25 cellular contexts compared by ENCODE assay signal in the genomic region with DNA sequence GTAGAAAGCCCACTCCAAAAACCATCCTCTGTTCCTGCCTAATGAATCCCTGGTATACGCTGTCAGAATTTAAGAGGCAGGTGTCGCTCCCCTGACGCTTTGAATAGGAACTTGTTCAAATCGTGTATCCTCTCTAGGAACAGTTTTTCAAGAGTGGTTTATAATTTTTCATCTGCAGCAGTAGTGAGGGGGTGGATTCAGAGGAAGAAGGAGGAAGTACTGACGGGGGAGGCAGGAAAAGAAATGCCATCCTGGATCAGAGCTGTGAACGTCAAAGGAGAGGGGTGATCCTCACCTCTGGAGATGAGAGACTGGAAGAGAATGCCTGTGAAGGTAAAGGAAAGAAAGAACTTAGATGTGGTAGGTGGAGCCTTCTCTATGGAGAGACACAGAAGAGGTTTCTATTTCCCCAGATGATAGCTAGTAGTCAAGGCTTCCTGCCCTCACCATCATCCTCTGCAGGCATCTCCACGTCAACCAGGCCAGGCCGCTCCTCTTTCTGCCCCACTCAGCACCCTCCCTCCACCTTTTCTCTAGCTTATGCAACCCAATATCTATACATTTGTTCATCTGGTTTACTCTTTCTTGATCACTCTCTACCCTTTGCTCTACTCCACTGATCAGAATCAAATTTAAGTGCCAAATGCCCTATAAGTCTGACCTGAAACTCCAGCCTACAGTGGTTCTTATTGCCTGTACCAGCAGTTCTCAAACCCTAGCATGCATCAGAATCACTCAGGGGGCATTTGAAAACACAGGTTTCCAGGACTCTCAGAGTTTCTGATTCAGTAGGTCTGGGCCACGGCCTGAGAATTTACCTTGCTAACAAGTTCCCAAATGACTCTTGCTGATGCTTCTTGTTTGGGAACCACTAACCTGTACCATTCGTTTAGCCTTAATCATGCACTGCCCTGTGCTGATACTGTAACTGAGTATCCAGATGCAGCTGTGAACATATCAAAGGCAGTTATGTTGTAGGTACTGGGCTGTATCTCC. TPM values are rescaled to one million over a fixed set of nuclear protein-coding genes. Genes with fewer than 3 reads are reported as not detected.
DNase-seq lines count a peak whose midpoint lies in the region; ATAC-seq, FAIRE-seq and TF ChIP-seq lines count a peak whose summit lies in the region.
"Had no signal": no experiment of that assay in that cellular context is flagged by ENCODE, and none has a peak within 500 bp of the region (broad histone marks: within the 10 kb centered on the region; RNA-seq: fewer than 3 reads in every experiment).

No MANE protein-coding gene starts in this region.

- H3K4me3 ChIP-seq in bronchial epithelial cell (ENCODE audit: low read depth, low read length) (no peak overlapping the region), MG63 (no peak overlapping the region)
- H3K4me3 ChIP-seq: colonic mucosa, GM23248, ovary had no signal

- no peaks in the 10 kb centered on the region for H3K9me3 Mint-ChIP-seq in activated CD4-positive, alpha-beta T cell treated with anti-CD3 and anti-CD28 coated beads for 36 hours (ENCODE audit: low read depth)
- H3K9me3 Mint-ChIP-seq: natural killer cell treated with Interleukin-12 subunit alpha and Interleukin-12 subunit beta and Interleukin-15 and Interleukin-18, amount 100 ng/mL, for 72 hours had no signal

- peaks cover 3% of the 10 kb centered on the region for H3K4me1 Mint-ChIP-seq in activated CD4-positive, alpha-beta T cell treated with anti-CD3 and anti-CD28 coated beads for 36 hours

- no peaks in the 10 kb centered on the region; the same call in 1 of the 2 replicates for H3K9me3 ChIP-seq in MG63
- H3K9me3 ChIP-seq: colonic mucosa, ovary had no signal

- H3K27me3 ChIP-seq in bronchial epithelial cell (ENCODE audit: control insufficient read depth, insufficient read depth, low read length), result no peaks in the 10 kb centered on the region
- no peaks in the 10 kb centered on the region for H3K27me3 ChIP-seq in MG63
- H3K27me3 ChIP-seq: colonic mucosa, ovary had no signal

- POLR2A ChIA-PET in activated CD4-positive, alpha-beta T cell treated with anti-CD3 and anti-CD28 coated beads for 36 hours (lab: Charles Lee), result interaction anchor here (0.6 to 0.9 kb wide), 4 partner anchors 12 to 388 kb away, joined by 3 to 11 read pairs (median 3); a partner anchor contains a TSS

- no peaks in the 10 kb centered on the region for H3K27me3 Mint-ChIP-seq in activated CD4-positive, alpha-beta T cell treated with anti-CD3 and anti-CD28 coated beads for 36 hours

- no peak overlapping the region for H3K27ac Mint-ChIP-seq in activated CD4-positive, alpha-beta T cell treated with anti-CD3 and anti-CD28 coated beads for 36 hours
- H3K27ac Mint-ChIP-seq: natural killer cell treated with Interleukin-12 subunit alpha and Interleukin-12 subunit beta and Interleukin-15 and Interleukin-18, amount 100 ng/mL, for 72 hours had no signal

- peak; percentile 62 for FAIRE-seq in bronchial epithelial cell (lab: Jason Lieb, UNC)
- FAIRE-seq in RCC 7860 (lab: Jason Lieb, UNC), result no peak
- FAIRE-seq: kidney, small intestine, urothelium cell line had no signal

- H3K36me3 Mint-ChIP-seq in activated CD4-positive, alpha-beta T cell treated with anti-CD3 and anti-CD28 coated beads for 36 hours (ENCODE audit: low read depth), result no peaks in the 10 kb centered on the region
- H3K36me3 Mint-ChIP-seq: natural killer cell treated with Interleukin-12 subunit alpha and Interleukin-12 subunit beta and Interleukin-15 and Interleukin-18, amount 100 ng/mL, for 72 hours had no signal

- H3K4me3 Mint-ChIP-seq in activated CD4-positive, alpha-beta T cell treated with anti-CD3 and anti-CD28 coated beads for 36 hours, result no peak overlapping the region
- H3K4me3 Mint-ChIP-seq: natural killer cell treated with Interleukin-12 subunit alpha and Interleukin-12 subunit beta and Interleukin-15 and Interleukin-18, amount 100 ng/mL, for 72 hours had no signal

- no peak overlapping the region for H3K27ac ChIP-seq in substantia nigra (ENCODE audit: low read depth, low read length, poor library complexity, severe bottlenecking)
- H3K27ac ChIP-seq: colonic mucosa, GM23248, KMS-11, ovary had no signal

- intact Hi-C loops in activated CD4-positive, alpha-beta T cell treated with anti-CD3 and anti-CD28 coated beads for 36 hours (cut with DNase I, micrococcal nuclease), result no loop called here

- DNase-seq in activated CD4-positive, alpha-beta T cell treated with anti-CD3 and anti-CD28 coated beads for 36 hours, result peak; percentile 44
- no peak for DNase-seq in activated CD4-positive, alpha-beta T cell treated with anti-CD3 and anti-CD28 coated beads for 4 hours
- DNase-seq in stimulated activated CD4-positive, alpha-beta T cell treated with anti-CD3 and anti-CD28 coated beads, Interleukin-1b, Interleukin-23, amount 100 ng/mL, for 48 hours, result peak; percentile 9
- no peak for DNase-seq in stimulated activated CD4-positive, alpha-beta T cell treated with anti-CD3 and anti-CD28 coated beads, Interleukin-12 subunit alpha, Interleukin-12 subunit beta, amount 100 ng/mL, for 4 hours
- DNase-seq in bronchial epithelial cell (ENCODE audit: low read depth), result no peak
- DNase-seq in MG63, result no peak
- no peak for DNase-seq in substantia nigra (lab: John Stamatoyannopoulos, UW)
- DNase-seq in RCC 7860 (ENCODE audit: low spot score), result no peak
- DNase-seq: anterior cingulate cortex; colonic mucosa; COR-L47; DMS53; effector memory CD4-positive, alpha-beta T cell; glutamatergic neuron; GM23248; kidney; midbrain; NCI-H1436; OCI-M1; ovary; small intestine had no signal

- TF ChIP-seq CTCF in bronchial epithelial cell (IDR thresholded peaks at IDR 0.05; ENCODE audit: insufficient read depth, low read length, severe bottlenecking), result no peak

- CTCF ChIA-PET in activated CD4-positive, alpha-beta T cell treated with anti-CD3 and anti-CD28 coated beads for 36 hours (lab: Charles Lee), result interaction anchor here (0.7 to 2.7 kb wide), 7 partner anchors 11 to 365 kb away, joined by 3 to 12 read pairs (median 4); no protein-coding TSS in a partner anchor

- peak; percentile 87 for ATAC-seq in activated CD4-positive, alpha-beta T cell treated with anti-CD3 and anti-CD28 coated beads for 36 hours
- ATAC-seq: natural killer cell treated with Interleukin-12 subunit alpha and Interleukin-12 subunit beta and Interleukin-15 and Interleukin-18, amount 100 ng/mL, for 72 hours; SK-N-SH treated with all-trans-retinoic acid at 6 μM for 48 hours had no signal

- H3K36me3 ChIP-seq in bronchial epithelial cell (ENCODE audit: control insufficient read depth, insufficient read depth, low read length) (no peaks in the 10 kb centered on the region), MG63 (no peaks in the 10 kb centered on the region)
- H3K36me3 ChIP-seq: colonic mucosa, ovary had no signal

RNA-seq across cellular contexts. Expression of a gene that starts 13.1 kb away (rescaled TPM):
- 10 to 100 TPM; 32.8 to 36.6 TPM for total RNA-seq in activated CD4-positive, alpha-beta T cell treated with anti-CD3 and anti-CD28 coated beads for 36 hours
- total RNA-seq in bronchial epithelial cell, result 1.8 TPM in 2 replicates
- total RNA-seq in MG63 (2014; rRNA removed; shearing (Covaris generic); ENCODE audit: low replicate concordance), result 2.1 and 3.0 TPM in 2 replicates

Comparison
In these comparisons a context has a peak if more than half of its experiments do, and no peak if none do; other contexts are left out.
1. DNase-seq: peak in activated CD4-positive, alpha-beta T cell treated with anti-CD3 and anti-CD28 coated beads for 36 hours (single experiment) and stimulated activated CD4-positive, alpha-beta T cell treated with anti-CD3 and anti-CD28 coated beads, Interleukin-1b, Interleukin-23, amount 100 ng/mL, for 48 hours (single experiment); none in activated CD4-positive, alpha-beta T cell treated with anti-CD3 and anti-CD28 coated beads for 4 hours (0 of 2), stimulated activated CD4-positive, alpha-beta T cell treated with anti-CD3 and anti-CD28 coated beads, Interleukin-12 subunit alpha, Interleukin-12 subunit beta, amount 100 ng/mL, for 4 hours (single experiment), bronchial epithelial cell (single experiment), MG63 (single experiment), substantia nigra (0 of 49) and RCC 7860 (single experiment).